Comparison of ENCODE assay signal across 1 cellular context in genomic region chr19:5799247-5800241, GRCh38.
TF ChIP-seq lines count a peak whose summit lies in the region.

No MANE protein-coding gene starts in this region.

TF ChIP-seq in GM23338, 12 proteins besides CTCF, POLR2A, EP300 and RAD21 (continued from another document):
- TF ChIP-seq REST (IDR thresholded peaks at IDR 0.05; ENCODE audit: unreplicated experiment) (no peak), NANOG (IDR thresholded peaks at IDR 0.05; ENCODE audit: borderline replicate concordance) (no peak), ZNF462 (CRISPR knock-in tag; IDR thresholded peaks at IDR 0.05) (no peak), POLR2AphosphoS5 (IDR thresholded peaks at IDR 0.05; ENCODE audit: low read depth) (no peak), CREB1 (CRISPR knock-in tag; IDR thresholded peaks at IDR 0.05; ENCODE audit: low read depth) (no peak), STAT1 (IDR thresholded peaks at IDR 0.05; ENCODE audit: unreplicated experiment) (no peak)
